ENCODE assay signal across 1 cellular context in genomic region chr5:133925269-133925668, GRCh38.
TF ChIP-seq lines count a peak whose summit lies in the region.

No MANE protein-coding gene starts in this region.

TF ChIP-seq in H1, 55 proteins besides CTCF, POLR2A, EP300 and RAD21:
- TF ChIP-seq SAP30 (IDR thresholded peaks at IDR 0.05; ENCODE audit: insufficient read depth, insufficient replicate concordance, low read length) (no peak), KDM1A (IDR thresholded peaks at IDR 0.05; ENCODE audit: borderline replicate concordance, low read length) (no peak), E2F6 (IDR thresholded peaks at IDR 0.05) (no peak), EZH2 (IDR thresholded peaks at IDR 0.05; ENCODE audit: low read depth, low read length, severe bottlenecking) (no peak)
